24 cellular contexts compared by ENCODE assay signal in genomic region chr15:70114226-70114625, GRCh38.
"Had no signal": no experiment of that assay in that cellular context is flagged by ENCODE, and none has a peak within 500 bp of the region (broad histone marks: within the 10 kb centered on the region; RNA-seq: fewer than 3 reads in every experiment).

No MANE protein-coding gene starts in this region.

- H3K4me3 Mint-ChIP-seq: activated naive CD4-positive, alpha-beta T cell treated with anti-CD3 and anti-CD28 coated beads, Interleukin-2, amount 50 U/mL, for 24 hours; activated T-cell treated with anti-CD3 and anti-CD28 coated beads, Interleukin-2, amount 50 U/mL, for 72 hours; T-helper 17 cell had no signal

- H3K4me2 ChIP-seq: neural progenitor cell had no signal

- H3K9me3 ChIP-seq: adrenal gland, gastrocnemius medialis, heart left ventricle, mucosa of descending colon, ovary, psoas muscle, right lobe of liver, tibial artery had no signal

- H3K36me3 Mint-ChIP-seq: activated naive CD4-positive, alpha-beta T cell treated with anti-CD3 and anti-CD28 coated beads, Interleukin-2, amount 50 U/mL, for 24 hours; neural progenitor cell had no signal

- H2AFZ ChIP-seq: neural progenitor cell had no signal

- H3K27me3 ChIP-seq: adrenal gland, gastrocnemius medialis, heart left ventricle, neural progenitor cell, ovary, right lobe of liver, tibial artery had no signal

- DNase-seq: activated CD4-positive, alpha-beta T cell treated with anti-CD3 and anti-CD28 coated beads for 1 hour; activated CD4-positive, alpha-beta T cell treated with anti-CD3 and anti-CD28 coated beads, Interleukin-2, amount 50 U/mL, for 4 hours; activated effector memory CD4-positive, alpha-beta T cell treated with anti-CD3 and anti-CD28 coated beads, Interleukin-2, amount 50 U/mL, for 16 hours; activated T-cell treated with anti-CD3 and anti-CD28 coated beads, Interleukin-2, amount 50 U/mL, for 72 hours; adrenal gland; erythroblast; gastrocnemius medialis; heart left ventricle; kidney glomerular epithelial cell; left ventricle myocardium superior; mucosa of descending colon; naive B cell; ovary; psoas muscle; right lobe of liver; stimulated activated CD4-positive, alpha-beta T cell treated with anti-CD3 and anti-CD28 coated beads, Interleukin-4, amount 100 ng/mL, for 24 hours; stimulated activated naive CD4-positive, alpha-beta T cell; substantia nigra; T-helper 17 cell; tibial artery had no signal

- H3K4me3 ChIP-seq: adrenal gland, gastrocnemius medialis, heart left ventricle, mucosa of descending colon, neural progenitor cell, ovary, psoas muscle, right lobe of liver, tibial artery had no signal

- ATAC-seq: activated T-cell treated with anti-CD3 and anti-CD28 coated beads, Interleukin-2, amount 50 U/mL, for 72 hours; gastrocnemius medialis; left ventricle myocardium superior; psoas muscle; T-helper 17 cell had no signal

- H3K36me3 ChIP-seq: adrenal gland, gastrocnemius medialis, heart left ventricle, neural progenitor cell, ovary, right lobe of liver, tibial artery had no signal

- H3K27ac Mint-ChIP-seq: activated T-cell treated with anti-CD3 and anti-CD28 coated beads, Interleukin-2, amount 50 U/mL, for 72 hours; neural progenitor cell; T-helper 17 cell had no signal

- H3K9ac ChIP-seq: neural progenitor cell had no signal

- H3K4me1 Mint-ChIP-seq: activated naive CD4-positive, alpha-beta T cell treated with anti-CD3 and anti-CD28 coated beads, Interleukin-2, amount 50 U/mL, for 24 hours had no signal

- H3K9me3 Mint-ChIP-seq: activated naive CD4-positive, alpha-beta T cell treated with anti-CD3 and anti-CD28 coated beads, Interleukin-2, amount 50 U/mL, for 24 hours; activated T-cell treated with anti-CD3 and anti-CD28 coated beads, Interleukin-2, amount 50 U/mL, for 72 hours; neural progenitor cell had no signal

- H3K27ac ChIP-seq: gastrocnemius medialis, heart left ventricle, neural progenitor cell, ovary, psoas muscle, right lobe of liver, tibial artery, VCaP had no signal

- FAIRE-seq: colon had no signal
